35 cellular contexts compared by ENCODE assay signal in the genomic region with DNA sequence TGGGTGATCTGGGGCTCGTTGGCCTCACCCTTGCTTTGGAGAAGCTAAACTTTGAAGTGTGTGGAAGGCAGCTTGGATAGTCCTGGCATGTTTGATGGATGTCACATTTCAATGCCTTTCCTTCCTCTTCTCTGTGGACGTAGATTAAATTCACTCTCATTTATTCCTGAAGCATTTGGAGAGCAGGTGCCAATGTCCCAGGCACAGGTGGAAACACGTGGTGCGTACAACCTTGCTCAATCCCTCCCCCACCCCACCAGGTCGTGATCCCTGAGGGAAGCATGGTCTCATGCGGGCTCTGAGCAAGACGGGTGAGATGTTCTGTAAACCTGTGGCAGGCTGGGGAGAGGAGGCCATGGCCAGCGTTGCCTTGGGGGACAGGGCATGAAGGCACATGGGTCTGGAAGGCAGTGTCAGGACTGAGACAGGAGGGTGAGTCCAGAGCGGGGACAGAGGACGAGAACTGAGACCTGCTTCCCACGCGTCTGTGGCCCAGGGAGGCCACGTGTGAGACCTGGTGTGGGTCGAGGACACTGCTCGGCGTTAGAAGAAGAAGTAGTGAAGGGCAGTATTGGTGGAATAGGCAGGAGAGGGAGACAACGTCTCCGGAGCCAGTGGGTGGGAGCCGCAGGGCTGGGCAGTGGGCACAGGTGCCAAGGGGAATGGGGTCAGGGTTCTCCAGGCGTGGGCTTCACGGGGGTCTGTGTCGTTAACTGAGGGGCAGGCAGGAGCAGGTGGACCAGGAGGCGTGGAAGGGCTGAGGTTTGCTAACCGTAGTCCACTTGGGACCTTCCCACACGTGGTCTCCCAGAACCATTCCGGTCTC. TPM values are rescaled to one million over a fixed set of nuclear protein-coding genes. Genes with fewer than 3 reads are reported as not detected.
"Had no signal": no experiment of that assay in that cellular context is flagged by ENCODE, and none has a peak within 500 bp of the region (broad histone marks: within the 10 kb centered on the region; RNA-seq: fewer than 3 reads in every experiment).

No MANE protein-coding gene starts in this region.

- FAIRE-seq: bronchial epithelial cell, TTC549 had no signal

- H3K4me3 ChIP-seq: adrenal gland, ascending aorta, cardiac muscle cell had no signal

- H3K27me3 ChIP-seq: adrenal gland, ascending aorta, cardiac muscle cell had no signal

- H3K9me3 ChIP-seq: adrenal gland, ascending aorta had no signal

- H3K27ac ChIP-seq: adrenal gland, ascending aorta, cardiac muscle cell, VCaP had no signal

- H3K4me1 ChIP-seq: adrenal gland, ascending aorta had no signal

- ATAC-seq: activated CD8-positive, alpha-beta T cell treated with anti-CD3 and anti-CD28 coated beads for 36 hours; activated naive CD4-positive, alpha-beta T cell treated with anti-CD3 and anti-CD28 coated beads, Interleukin-2, amount 50 U/mL, for 72 hours; activated T-cell treated with anti-CD3 and anti-CD28 coated beads, Interleukin-2, amount 50 U/mL, for 4 hours; activated T-cell treated with anti-CD3 and anti-CD28 coated beads, Interleukin-2, amount 50 U/mL, for 72 hours; activated T-helper 17 cell treated with anti-CD3 and anti-CD28 coated beads, Interleukin-2, amount 50 U/mL, for 72 hours had no signal

- H3K36me3 ChIP-seq: adrenal gland, cardiac muscle cell had no signal

- DNase-seq: activated B cell treated with CpG ODN at 0.5 μM for 24 hours; activated CD4-positive, alpha-beta memory T cell treated with anti-CD3 and anti-CD28 coated beads for 36 hours; activated CD4-positive, alpha-beta T cell treated with anti-CD3 and anti-CD28 coated beads for 4 hours; activated CD4-positive, alpha-beta T cell treated with anti-CD3 and anti-CD28 coated beads, Interleukin-2, amount 10 ng/mL, durations not matched to agents 24 days and 14 days; activated CD4-positive, alpha-beta T cell treated with anti-CD3 and anti-CD28 coated beads, Interleukin-2, amount 50 U/mL, for 1 hour; activated CD4-positive, alpha-beta T cell treated with anti-CD3 and anti-CD28 coated beads, Interleukin-2, amount 50 U/mL, for 4 hours; activated CD4-positive, CD25-positive, alpha-beta regulatory T cell treated with anti-CD3 and anti-CD28 coated beads, Interleukin-2, amount 50 U/mL, for 72 hours; activated CD8-positive, alpha-beta memory T cell treated with anti-CD3 and anti-CD28 coated beads, Interleukin-2, amount 50 U/mL, for 4 hours; activated CD8-positive, alpha-beta T cell treated with anti-CD3 and anti-CD28 coated beads for 36 hours; activated effector memory CD4-positive, alpha-beta T cell treated with anti-CD3 and anti-CD28 coated beads, Interleukin-2, amount 50 U/mL, for 16 hours; activated gamma-delta T cell treated with Interleukin-2 at 50 U/mL for 16 hours; activated naive CD4-positive, alpha-beta T cell; activated naive CD4-positive, alpha-beta T cell treated with anti-CD3 and anti-CD28 coated beads for 36 hours; activated naive CD4-positive, alpha-beta T cell treated with anti-CD3 and anti-CD28 coated beads, Interleukin-2, amount 50 U/mL, for 16 hours; activated naive CD8-positive, alpha-beta T cell treated with anti-CD3 and anti-CD28 coated beads for 36 hours; activated T-cell treated with anti-CD3 and anti-CD28 coated beads for 4 hours; activated T-cell treated with anti-CD3 and anti-CD28 coated beads, Interleukin-2, amount 50 U/mL, for 1 hour; activated T-cell treated with anti-CD3 and anti-CD28 coated beads, Interleukin-2, amount 50 U/mL, for 4 hours; activated T-cell treated with anti-CD3 and anti-CD28 coated beads, Interleukin-2, amount 50 U/mL, for 72 hours; adrenal gland; amniotic stem cell; caudate nucleus; cerebellar nuclear complex; T-helper 1 cell; T-helper 2 cell; T-helper 9 cell had no signal

RNA-seq across cellular contexts. Expression of a gene that starts 34.4 kb away (rescaled TPM):
- total RNA-seq: activated B cell treated with CpG ODN at 0.5 μM for 24 hours; activated CD4-positive, alpha-beta memory T cell treated with anti-CD3 and anti-CD28 coated beads for 36 hours; activated CD4-positive, alpha-beta T cell treated with anti-CD3 and anti-CD28 coated beads, Interleukin-2, amount 10 ng/mL, durations not matched to agents 24 days and 14 days; activated CD8-positive, alpha-beta memory T cell treated with anti-CD3 and anti-CD28 coated beads for 36 hours; activated CD8-positive, alpha-beta T cell treated with anti-CD3 and anti-CD28 coated beads for 36 hours; activated naive CD4-positive, alpha-beta T cell treated with anti-CD3 and anti-CD28 coated beads for 36 hours; activated naive CD4-positive, alpha-beta T cell treated with anti-CD3 and anti-CD28 coated beads, Interleukin-2, amount 50 U/mL, for 72 hours; activated naive CD8-positive, alpha-beta T cell treated with anti-CD3 and anti-CD28 coated beads for 36 hours; activated T-cell treated with anti-CD3 and anti-CD28 coated beads, Interleukin-2, amount 50 U/mL, for 72 hours; activated T-helper 1 cell treated with anti-CD3 and anti-CD28 coated beads, Interleukin-12 subunit alpha, Interleukin-12 subunit beta, Interleukin-2, Interleukin-4 antibody, amounts not matched to agents 30 ng/mL and 10 ng/mL and 1 ng/mL, durations not matched to agents 14 hours and 24 hours and 36 hours; activated T-helper 17 cell treated with anti-CD3 and anti-CD28 coated beads, Interleukin-2, amount 50 U/mL, for 72 hours had no signal
